Comparison of ENCODE assay signal across 2 cellular contexts in the genomic region with DNA sequence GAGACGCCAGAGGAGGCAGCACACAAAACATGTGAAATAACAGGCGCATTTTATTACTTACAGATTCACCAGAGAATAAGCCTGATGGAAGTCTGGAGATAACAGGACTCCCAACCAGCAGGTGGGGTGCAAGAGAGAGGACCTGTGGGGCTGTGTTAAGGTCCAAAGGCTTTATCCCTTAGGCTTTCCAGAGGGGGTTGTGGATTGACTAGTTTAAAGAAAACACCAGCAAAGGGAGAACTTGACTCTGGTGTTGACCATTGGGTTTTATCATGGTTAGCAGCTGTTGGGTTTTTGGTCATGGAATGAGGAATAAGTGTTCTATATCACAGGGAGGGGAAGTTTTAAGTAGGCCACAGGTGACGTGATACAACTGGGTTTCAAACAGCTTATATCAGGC.
TF ChIP-seq lines count a peak whose summit lies in the region.

No MANE protein-coding gene starts in this region.

TF ChIP-seq in HCT116, 20 proteins besides CTCF, POLR2A, EP300 and RAD21:
- TF ChIP-seq, protein P1, sequence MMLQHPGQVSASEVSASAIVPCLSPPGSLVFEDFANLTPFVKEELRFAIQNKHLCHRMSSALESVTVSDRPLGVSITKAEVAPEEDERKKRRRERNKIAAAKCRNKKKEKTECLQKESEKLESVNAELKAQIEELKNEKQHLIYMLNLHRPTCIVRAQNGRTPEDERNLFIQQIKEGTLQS (IDR thresholded peaks at IDR 0.05), result no peak
- TF ChIP-seq TCF7L2 (IDR thresholded peaks at IDR 0.05; ENCODE audit: borderline replicate concordance, extremely low read depth, insufficient read depth, insufficient read length) (no peak), FOSL1 (IDR thresholded peaks at IDR 0.05; ENCODE audit: low read depth) (no peak), SP1 (IDR thresholded peaks at IDR 0.05; ENCODE audit: low read depth) (no peak), EZH2 (IDR thresholded peaks at IDR 0.05) (no peak), YY1 (IDR thresholded peaks at IDR 0.05; ENCODE audit: extremely low read depth, insufficient replicate concordance, low read depth, low read length) (no peak), CBX3 (IDR thresholded peaks at IDR 0.05; ENCODE audit: low read depth) (no peak), JUND (IDR thresholded peaks at IDR 0.05) (no peak), SRF (IDR thresholded peaks at IDR 0.05; ENCODE audit: low read depth) (no peak), SIN3A (IDR thresholded peaks at IDR 0.05; ENCODE audit: low read depth) (no peak), EGR1 (IDR thresholded peaks at IDR 0.05; ENCODE audit: low read depth) (no peak), CEBPB (IDR thresholded peaks at IDR 0.05; ENCODE audit: low read depth) (no peak), ELF1 (IDR thresholded peaks at IDR 0.05; ENCODE audit: borderline replicate concordance, low read depth) (no peak)
TF ChIP-seq in HCT116: peak in this region for 0.

TF ChIP-seq in H1, 55 proteins besides CTCF, POLR2A, EP300 and RAD21:
- TF ChIP-seq YY1 (IDR thresholded peaks at IDR 0.05; ENCODE audit: low read depth, low read length), result no peak
- TF ChIP-seq SIX5 (IDR thresholded peaks at IDR 0.05; ENCODE audit: low read depth, low read length), result no peak
- TF ChIP-seq CHD1 (IDR thresholded peaks at IDR 0.05; ENCODE audit: low read depth, low read length), result no peak
- no peak for TF ChIP-seq NRF1 (IDR thresholded peaks at IDR 0.05; ENCODE audit: low read depth, low read length)
- TF ChIP-seq TBP (IDR thresholded peaks at IDR 0.05; ENCODE audit: low read depth, low read length), result no peak
